1 cellular context compared by ENCODE assay signal in the genomic region with DNA sequence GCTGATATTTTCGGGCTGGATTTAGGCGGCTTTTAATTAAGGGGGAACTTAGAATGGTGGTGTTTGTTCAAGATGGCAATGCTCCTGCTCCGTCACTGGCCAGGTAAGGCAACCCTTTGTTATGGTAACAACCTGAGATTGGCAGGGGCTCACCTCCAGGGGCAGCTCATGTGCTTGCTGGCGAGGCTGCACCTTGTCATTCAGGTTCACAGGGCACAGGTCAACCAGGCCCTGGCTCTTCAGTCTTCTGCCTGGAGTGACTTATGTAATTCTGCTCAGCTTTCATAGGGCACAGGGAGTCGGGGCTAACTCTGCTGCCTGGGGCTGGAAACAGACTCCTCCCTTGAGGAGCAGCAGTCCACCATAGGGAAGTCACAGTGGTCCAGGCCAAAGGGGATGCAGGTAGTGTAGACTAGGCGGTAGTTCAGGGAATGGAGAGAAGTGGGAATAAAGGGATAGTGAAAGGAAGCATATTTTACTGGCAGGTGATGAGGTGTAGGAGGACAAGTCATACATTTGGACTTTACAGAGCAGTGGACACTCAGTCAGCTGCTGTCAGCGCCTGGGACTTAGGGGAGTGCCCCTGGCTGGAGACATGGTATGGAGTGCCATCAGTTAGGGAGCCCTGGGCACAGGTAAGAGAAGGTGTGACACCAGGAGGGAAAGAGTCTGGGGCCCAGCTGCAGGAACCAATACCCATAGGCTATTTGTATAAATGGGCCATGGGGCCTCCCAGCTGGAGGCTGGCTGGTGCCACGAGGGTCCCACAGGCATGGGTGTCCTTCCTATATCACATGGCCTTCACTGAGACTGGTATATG.
TF ChIP-seq lines count a peak whose summit lies in the region.

No MANE protein-coding gene starts in this region.

TF ChIP-seq in A549, 52 proteins besides CTCF, POLR2A, EP300 and RAD21 (continued from another document):
- TF ChIP-seq, protein P1, sequence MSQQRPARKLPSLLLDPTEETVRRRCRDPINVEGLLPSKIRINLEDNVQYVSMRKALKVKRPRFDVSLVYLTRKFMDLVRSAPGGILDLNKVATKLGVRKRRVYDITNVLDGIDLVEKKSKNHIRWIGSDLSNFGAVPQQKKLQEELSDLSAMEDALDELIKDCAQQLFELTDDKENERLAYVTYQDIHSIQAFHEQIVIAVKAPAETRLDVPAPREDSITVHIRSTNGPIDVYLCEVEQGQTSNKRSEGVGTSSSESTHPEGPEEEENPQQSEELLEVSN (IDR thresholded peaks at IDR 0.05; ENCODE audit: borderline replicate concordance, low read depth) = no peak
- TF ChIP-seq, protein P2, sequence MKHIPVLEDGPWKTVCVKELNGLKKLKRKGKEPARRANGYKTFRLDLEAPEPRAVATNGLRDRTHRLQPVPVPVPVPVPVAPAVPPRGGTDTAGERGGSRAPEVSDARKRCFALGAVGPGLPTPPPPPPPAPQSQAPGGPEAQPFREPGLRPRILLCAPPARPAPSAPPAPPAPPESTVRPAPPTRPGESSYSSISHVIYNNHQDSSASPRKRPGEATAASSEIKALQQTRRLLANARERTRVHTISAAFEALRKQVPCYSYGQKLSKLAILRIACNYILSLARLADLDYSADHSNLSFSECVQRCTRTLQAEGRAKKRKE (CRISPR knock-in tag; IDR thresholded peaks at IDR 0.05; ENCODE audit: low read depth) = no peak
- no peak for TF ChIP-seq KDM1A (IDR thresholded peaks at IDR 0.05; ENCODE audit: low read depth)
- no peak for TF ChIP-seq RCOR1 (IDR thresholded peaks at IDR 0.05; ENCODE audit: low read depth, low read length)
- TF ChIP-seq CBX8 (IDR thresholded peaks at IDR 0.05) = no peak
- TF ChIP-seq ZNF302 (CRISPR knock-in tag; IDR thresholded peaks at IDR 0.05) = no peak
- TF ChIP-seq, protein P3, sequence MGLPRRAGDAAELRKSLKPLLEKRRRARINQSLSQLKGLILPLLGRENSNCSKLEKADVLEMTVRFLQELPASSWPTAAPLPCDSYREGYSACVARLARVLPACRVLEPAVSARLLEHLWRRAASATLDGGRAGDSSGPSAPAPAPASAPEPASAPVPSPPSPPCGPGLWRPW (IDR thresholded peaks at IDR 0.05) = no peak
- no peak for TF ChIP-seq EHF (CRISPR knock-in tag; IDR thresholded peaks at IDR 0.05)
- TF ChIP-seq GATA3 (IDR thresholded peaks at IDR 0.05; ENCODE audit: borderline replicate concordance) = no peak
